ENCODE assay signal across 8 cellular contexts in the genomic region with DNA sequence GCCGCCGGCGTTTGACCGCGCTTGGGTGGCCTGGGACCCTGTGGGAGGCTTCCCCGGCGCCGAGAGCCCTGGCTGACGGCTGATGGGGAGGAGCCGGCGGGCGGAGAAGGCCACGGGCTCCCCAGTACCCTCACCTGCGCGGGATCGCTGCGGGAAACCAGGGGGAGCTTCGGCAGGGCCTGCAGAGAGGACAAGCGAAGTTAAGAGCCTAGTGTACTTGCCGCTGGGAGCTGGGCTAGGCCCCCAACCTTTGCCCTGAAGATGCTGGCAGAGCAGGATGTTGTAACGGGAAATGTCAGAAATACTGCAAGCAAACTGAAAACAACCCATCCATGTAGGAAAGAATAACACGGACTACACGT. TPM values are rescaled to one million over a fixed set of nuclear protein-coding genes. Genes with fewer than 3 reads are reported as not detected.
DNase-seq lines count a peak whose midpoint lies in the region; FAIRE-seq and TF ChIP-seq lines count a peak whose summit lies in the region.
"Not testable (repeated sequence)": the region's sequence is repeated elsewhere in the genome, so short reads cannot be mapped to it uniquely, and the experiment has no call there.

No MANE protein-coding gene starts in this region.

- H3K27ac ChIP-seq in HEK293 (ENCODE audit: extremely low read depth, low read depth, low read length): peak overlapping the region; percentile 66; the same call in 1 of the 2 replicates
- H3K27ac ChIP-seq in right atrium auricular region: peak overlapping the region; percentile 83 to 85
- H3K27ac ChIP-seq in subcutaneous abdominal adipose tissue (ENCODE audit: low read depth, low read length): peak overlapping the region; percentile 50

- H3K4me3 ChIP-seq in HEK293 (ENCODE audit: low read depth, low read length) (peak overlapping the region; percentile 18), right atrium auricular region (peak overlapping the region; percentile 47 to 56), subcutaneous abdominal adipose tissue (ENCODE audit: low read depth in 1 of 5, low read length in 5 of 5) (peak overlapping the region in 3 of 5 donors; percentile 43 to 55 (median 54))

- not testable (repeated sequence) for H3K36me3 ChIP-seq in HEK293 (ENCODE audit: control insufficient read depth in 2 of 2, insufficient read depth in 1 of 2, low read length in 2 of 2); right atrium auricular region; subcutaneous abdominal adipose tissue (ENCODE audit: control insufficient read depth in 5 of 5, insufficient read depth in 5 of 5, low read length in 5 of 5)

- H3K9me3 ChIP-seq in HEK293 (ENCODE audit: control insufficient read depth, insufficient read depth, low read depth, low read length); right atrium auricular region; subcutaneous abdominal adipose tissue (ENCODE audit: control insufficient read depth in 5 of 5, low read length in 5 of 5): not testable (repeated sequence)

- FAIRE-seq in RCC 7860 (lab: Jason Lieb, UNC): peak; percentile 45

- H3K27ac Mint-ChIP-seq in CD14-positive monocyte: peak overlapping the region in 2 of 7 donors; percentile 72 to 74
- peak overlapping the region; percentile 96 for H3K27ac Mint-ChIP-seq in activated naive CD4-positive, alpha-beta T cell treated with anti-CD3 and anti-CD28 coated beads for 36 hours
- not testable (repeated sequence) for H3K27ac Mint-ChIP-seq in dendritic cell treated with granulocyte-macrophage colony-stimulating factor and Interleukin-4, amounts not matched to agents 40 ng/mL and 50 ng/mL, for 4 days; neural crest cell (ENCODE audit: unreplicated experiment)

- not testable (repeated sequence) for DNase-seq in CD14-positive monocyte (ENCODE audit: low spot score); RCC 7860 (ENCODE audit: low spot score); activated naive CD4-positive, alpha-beta T cell treated with anti-CD3 and anti-CD28 coated beads for 36 hours; right atrium auricular region (ENCODE audit: low spot score); neural crest cell (ENCODE audit: low read depth, low spot score)

- peak overlapping the region in 2 of 5 donors; percentile 46 to 56 for H3K9ac ChIP-seq in subcutaneous abdominal adipose tissue (ENCODE audit: low read length in 5 of 5)

- not testable (repeated sequence) for H3K27me3 Mint-ChIP-seq in CD14-positive monocyte (ENCODE audit: low read depth in 3 of 3); activated naive CD4-positive, alpha-beta T cell treated with anti-CD3 and anti-CD28 coated beads for 36 hours (ENCODE audit: low read depth); dendritic cell treated with granulocyte-macrophage colony-stimulating factor and Interleukin-4, amounts not matched to agents 40 ng/mL and 50 ng/mL, for 4 days
- H3K27me3 Mint-ChIP-seq in neural crest cell (ENCODE audit: low read depth): peaks cover 10% of the 10 kb centered on the region

- H3K4me3 Mint-ChIP-seq in CD14-positive monocyte: peak overlapping the region; percentile 74 to 94
- peak overlapping the region; percentile 82 for H3K4me3 Mint-ChIP-seq in activated naive CD4-positive, alpha-beta T cell treated with anti-CD3 and anti-CD28 coated beads for 36 hours
- peak overlapping the region; percentile 60 for H3K4me3 Mint-ChIP-seq in dendritic cell treated with granulocyte-macrophage colony-stimulating factor and Interleukin-4, amounts not matched to agents 40 ng/mL and 50 ng/mL, for 4 days
- H3K4me3 Mint-ChIP-seq in neural crest cell: peak overlapping the region; percentile 35

- H3K27me3 ChIP-seq in right atrium auricular region; subcutaneous abdominal adipose tissue (ENCODE audit: control insufficient read depth in 5 of 5, insufficient read depth in 4 of 5, low read length in 5 of 5): not testable (repeated sequence)

- not testable (repeated sequence) for TF ChIP-seq CTCF in CD14-positive monocyte (IDR thresholded peaks at IDR 0.05); HEK293 (tag by site-specific recombination; IDR thresholded peaks at IDR 0.05); right atrium auricular region (IDR thresholded peaks at IDR 0.05); neural crest cell (conservative IDR thresholded peaks at IDR 0.05)

- not testable (repeated sequence) for H3K9me3 Mint-ChIP-seq in CD14-positive monocyte; activated naive CD4-positive, alpha-beta T cell treated with anti-CD3 and anti-CD28 coated beads for 36 hours; dendritic cell treated with granulocyte-macrophage colony-stimulating factor and Interleukin-4, amounts not matched to agents 40 ng/mL and 50 ng/mL, for 4 days; neural crest cell

- H3K36me3 Mint-ChIP-seq in CD14-positive monocyte; activated naive CD4-positive, alpha-beta T cell treated with anti-CD3 and anti-CD28 coated beads for 36 hours (ENCODE audit: low read depth); dendritic cell treated with granulocyte-macrophage colony-stimulating factor and Interleukin-4, amounts not matched to agents 40 ng/mL and 50 ng/mL, for 4 days (ENCODE audit: low read depth); neural crest cell (ENCODE audit: low read depth): not testable (repeated sequence)

- CTCF ChIA-PET in HEK293 (lab: Yijun Ruan, JAX); activated naive CD4-positive, alpha-beta T cell treated with anti-CD3 and anti-CD28 coated beads for 36 hours (lab: Charles Lee): not testable (repeated sequence)

- intact Hi-C loops in CD14-positive monocyte (cut with micrococcal nuclease); activated naive CD4-positive, alpha-beta T cell treated with anti-CD3 and anti-CD28 coated beads for 36 hours (cut with micrococcal nuclease); dendritic cell treated with granulocyte-macrophage colony-stimulating factor and Interleukin-4, amounts not matched to agents 40 ng/mL and 50 ng/mL, for 4 days (cut with micrococcal nuclease): not testable (repeated sequence)

- H3K4me1 ChIP-seq in HEK293 (ENCODE audit: control insufficient read depth, insufficient read depth, low read length); right atrium auricular region; subcutaneous abdominal adipose tissue (ENCODE audit: control insufficient read depth in 5 of 5, insufficient read depth in 5 of 5, low read length in 5 of 5): not testable (repeated sequence)

- POLR2A ChIA-PET in HEK293 (lab: Yijun Ruan, JAX): not testable (repeated sequence)

- peaks cover 15% of the 10 kb centered on the region for H3K4me1 Mint-ChIP-seq in CD14-positive monocyte
- not testable (repeated sequence) for H3K4me1 Mint-ChIP-seq in activated naive CD4-positive, alpha-beta T cell treated with anti-CD3 and anti-CD28 coated beads for 36 hours (ENCODE audit: low read depth); dendritic cell treated with granulocyte-macrophage colony-stimulating factor and Interleukin-4, amounts not matched to agents 40 ng/mL and 50 ng/mL, for 4 days (ENCODE audit: low read depth); neural crest cell

RNA-seq across cellular contexts. Expression of gene GOLGA8M, which starts 26.0 kb away (rescaled TPM):
- polyA plus RNA-seq in CD14-positive monocyte: not detected
- total RNA-seq in activated naive CD4-positive, alpha-beta T cell treated with anti-CD3 and anti-CD28 coated beads for 36 hours: under 1 TPM in 1 of 2 experiments, not detected in 1; 0.12 TPM
- total RNA-seq in right atrium auricular region (under 1 TPM in 1 of 2 donors, not detected in 1; 0.31 TPM), neural crest cell (0.40 and 0.82 TPM in 2 replicates)
